ENCODE assay signal across 18 cellular contexts in the genomic region with DNA sequence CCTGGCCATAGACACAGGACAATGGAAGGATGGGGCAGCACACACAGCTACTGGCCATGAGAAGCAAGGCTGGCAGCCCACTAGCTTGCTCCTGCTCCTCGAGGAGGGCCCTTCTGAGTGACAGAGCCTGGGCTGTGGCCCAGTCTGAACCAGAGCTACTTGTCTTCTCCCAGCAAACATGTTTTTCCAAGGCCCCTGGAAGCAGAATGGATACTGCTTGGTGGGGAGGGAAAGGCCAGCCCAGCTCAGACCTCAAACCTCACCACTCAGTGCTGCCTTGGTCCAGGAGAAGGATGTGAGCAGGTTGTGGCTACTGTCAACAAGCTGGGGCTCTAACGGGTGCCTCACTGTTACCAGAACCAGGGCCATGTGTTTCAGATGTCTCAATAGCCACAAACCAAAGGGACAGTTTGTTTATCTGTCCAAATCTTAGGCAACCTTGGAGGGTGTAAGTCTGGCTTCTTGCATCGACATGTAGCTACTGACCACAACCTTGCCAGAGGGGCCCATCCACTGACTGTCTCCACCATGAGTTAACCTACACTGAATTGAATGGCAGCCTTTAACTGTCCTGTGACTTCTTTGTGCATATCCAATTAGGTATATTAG.
"Had no signal": no experiment of that assay in that cellular context is flagged by ENCODE, and none has a peak within 500 bp of the region (broad histone marks: within the 10 kb centered on the region; RNA-seq: fewer than 3 reads in every experiment).

No MANE protein-coding gene starts in this region.

- H3K36me3 ChIP-seq: gastrocnemius medialis, heart right ventricle, ovary, right atrium auricular region, sigmoid colon, thoracic aorta, transverse colon had no signal

- DNase-seq: effector CD4-positive, alpha-beta T cell; gastrocnemius medialis; heart right ventricle; hypothalamus; kidney glomerular epithelial cell; mucosa of descending colon; naive thymus-derived CD8-positive, alpha-beta T cell; ovary; sigmoid colon; stimulated activated CD4-positive, alpha-beta T cell treated with anti-CD3 and anti-CD28 coated beads, Interleukin-4, amount 100 ng/mL, for 4 hours; stimulated activated naive CD4-positive, alpha-beta T cell; stomach; substantia nigra; transverse colon had no signal

- H3K4me3 ChIP-seq: coronary artery, gastrocnemius medialis, heart right ventricle, mucosa of descending colon, ovary, right atrium auricular region, sigmoid colon, skin epidermis, stomach, thoracic aorta, transverse colon had no signal

- H3K4me1 ChIP-seq: gastrocnemius medialis, heart right ventricle, right atrium auricular region, sigmoid colon, stomach, transverse colon had no signal

- H3K9me3 ChIP-seq: gastrocnemius medialis, heart right ventricle, mucosa of descending colon, ovary, right atrium auricular region, sigmoid colon, stomach, thoracic aorta, transverse colon had no signal

- H3K27me3 ChIP-seq: gastrocnemius medialis, ovary, right atrium auricular region, sigmoid colon, stomach, transverse colon had no signal

- H3K27ac ChIP-seq: coronary artery, gastrocnemius medialis, heart right ventricle, ovary, right atrium auricular region, sigmoid colon, skin epidermis, stomach, thoracic aorta, transverse colon had no signal
